35 cellular contexts compared by ENCODE assay signal in the genomic region with DNA sequence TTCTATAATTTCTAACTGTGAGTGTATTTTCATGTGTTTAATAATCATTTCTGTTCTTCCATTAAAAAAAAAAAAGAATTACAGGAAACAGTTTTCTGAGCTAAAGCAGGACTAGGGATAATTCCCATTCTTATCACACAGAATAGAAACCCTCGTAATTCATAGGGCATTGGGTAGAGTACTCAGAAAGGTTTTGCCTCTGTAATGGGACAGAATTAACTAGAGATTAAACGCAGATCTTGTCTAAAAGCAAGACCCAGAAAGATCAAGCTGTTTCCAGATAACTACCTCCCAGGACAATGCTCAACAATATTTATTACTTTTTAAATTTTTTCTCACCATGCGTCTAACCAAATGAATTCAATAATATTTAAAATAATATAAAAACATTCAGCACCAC.
"Had no signal": no experiment of that assay in that cellular context is flagged by ENCODE, and none has a peak within 500 bp of the region (broad histone marks: within the 10 kb centered on the region; RNA-seq: fewer than 3 reads in every experiment).

No MANE protein-coding gene starts in this region.

- H3K27me3 ChIP-seq: MG63 had no signal

- DNase-seq: Karpas-422, Kasumi-1, MG63, MM.1S, MV-4-11, NCI-H1048, NCI-H1092, NCI-H1092 treated with DMSO at 0.1 percent for 48 hours, NCI-H1105, NCI-H1105 treated with DMSO at 0.1 percent for 48 hours, NCI-H1417, NCI-H1417 treated with DMSO at 0.1 percent for 48 hours, NCI-H1436, NCI-H1436 treated with DMSO at 0.1 percent for 48 hours, NCI-H146, NCI-H1694, NCI-H1694 treated with DMSO at 0.1 percent for 48 hours, NCI-H187, NCI-H187 treated with DMSO at 0.1 percent for 48 hours, NCI-H1930, NCI-H2029, NCI-H2029 treated with DMSO at 0.1 percent for 48 hours, NCI-H2081, NCI-H2081 treated with DMSO at 0.1 percent for 48 hours, NCI-H2107, NCI-H2171, NCI-H2171 treated with DMSO at 0.1 percent for 48 hours, NCI-H2227 treated with DMSO at 0.1 percent for 48 hours, NCI-H226, NCI-H345, NCI-H446, NCI-H446 treated with DMSO at 0.1 percent for 48 hours, NCI-H510A, NCI-H510A treated with DMSO at 0.1 percent for 48 hours had no signal

- H3K4me2 ChIP-seq: KMS-11 had no signal

- H3K9me3 ChIP-seq: MG63 had no signal

- H3K27ac ChIP-seq: KMS-11 had no signal

- H3K36me3 ChIP-seq: MG63 had no signal

- H3K4me3 ChIP-seq: MG63 had no signal

- H3K9ac ChIP-seq: KMS-11 had no signal
